Comparison of ENCODE assay signal across 1 cellular context in the genomic region with DNA sequence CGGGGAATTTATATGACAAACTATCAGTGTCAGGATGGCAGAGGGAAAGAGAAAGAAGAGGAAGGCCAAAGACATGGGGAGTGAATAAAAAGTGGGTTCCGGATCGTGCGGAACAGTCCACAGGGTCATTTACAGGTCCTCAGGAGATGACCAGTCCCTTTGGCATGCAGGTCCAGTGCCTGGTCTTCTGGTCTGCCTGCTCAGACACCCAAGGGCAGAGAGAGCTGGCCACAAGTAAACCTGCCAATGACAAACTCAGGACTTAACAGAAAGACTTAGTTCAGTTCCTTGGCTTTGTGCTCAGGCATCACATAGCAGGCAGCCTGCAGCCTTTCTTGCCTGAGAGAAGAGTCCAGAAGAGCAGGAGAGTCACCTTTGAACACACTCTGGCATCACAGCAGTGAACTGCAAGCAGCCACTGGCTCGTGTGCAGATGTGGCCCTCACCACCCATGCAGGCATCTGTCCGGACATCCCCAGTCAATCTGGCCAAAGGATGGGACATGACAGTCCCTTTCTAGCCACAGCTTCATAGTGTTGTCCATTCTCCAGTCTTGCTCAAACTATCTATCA.
A peak's percentile ranks its signal among the peaks of the same experiment; 100 is the strongest.
TF ChIP-seq lines count a peak whose summit lies in the region.

No MANE protein-coding gene starts in this region.

TF ChIP-seq in HepG2, 621 proteins besides CTCF, POLR2A, EP300 and RAD21 (continued from another document and continues in another):
- TF ChIP-seq, protein P1, sequence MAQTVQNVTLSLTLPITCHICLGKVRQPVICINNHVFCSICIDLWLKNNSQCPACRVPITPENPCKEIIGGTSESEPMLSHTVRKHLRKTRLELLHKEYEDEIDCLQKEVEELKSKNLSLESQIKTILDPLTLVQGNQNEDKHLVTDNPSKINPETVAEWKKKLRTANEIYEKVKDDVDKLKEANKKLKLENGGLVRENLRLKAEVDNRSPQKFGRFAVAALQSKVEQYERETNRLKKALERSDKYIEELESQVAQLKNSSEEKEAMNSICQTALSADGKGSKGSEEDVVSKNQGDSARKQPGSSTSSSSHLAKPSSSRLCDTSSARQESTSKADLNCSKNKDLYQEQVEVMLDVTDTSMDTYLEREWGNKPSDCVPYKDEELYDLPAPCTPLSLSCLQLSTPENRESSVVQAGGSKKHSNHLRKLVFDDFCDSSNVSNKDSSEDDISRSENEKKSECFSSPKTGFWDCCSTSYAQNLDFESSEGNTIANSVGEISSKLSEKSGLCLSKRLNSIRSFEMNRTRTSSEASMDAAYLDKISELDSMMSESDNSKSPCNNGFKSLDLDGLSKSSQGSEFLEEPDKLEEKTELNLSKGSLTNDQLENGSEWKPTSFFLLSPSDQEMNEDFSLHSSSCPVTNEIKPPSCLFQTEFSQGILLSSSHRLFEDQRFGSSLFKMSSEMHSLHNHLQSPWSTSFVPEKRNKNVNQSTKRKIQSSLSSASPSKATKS (CRISPR knock-in tag; IDR thresholded peaks at IDR 0.05): no peak
- 0 out of 2 replicates have a peak, but pooled peaks have one; percentile 50 for TF ChIP-seq NFKBIZ (CRISPR knock-in tag; IDR thresholded peaks at IDR 0.05)
- TF ChIP-seq ZNF841 (CRISPR knock-in tag; IDR thresholded peaks at IDR 0.05; ENCODE audit: borderline replicate concordance): no peak
- TF ChIP-seq MYNN (CRISPR knock-in tag; IDR thresholded peaks at IDR 0.05; ENCODE audit: low read depth): no peak
- no peak for TF ChIP-seq ZFP36L1 (CRISPR knock-in tag; IDR thresholded peaks at IDR 0.05)
- TF ChIP-seq, protein P2, sequence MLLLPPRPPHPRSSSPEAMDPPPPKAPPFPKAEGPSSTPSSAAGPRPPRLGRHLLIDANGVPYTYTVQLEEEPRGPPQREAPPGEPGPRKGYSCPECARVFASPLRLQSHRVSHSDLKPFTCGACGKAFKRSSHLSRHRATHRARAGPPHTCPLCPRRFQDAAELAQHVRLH (CRISPR knock-in tag; IDR thresholded peaks at IDR 0.05; ENCODE audit: borderline replicate concordance, low read depth): no peak
- peak; percentile 79; the same call in 1 of the 2 replicates for TF ChIP-seq KLF6 (CRISPR knock-in tag; IDR thresholded peaks at IDR 0.05)
- peak; percentile 33; the same call in 1 of the 2 replicates for TF ChIP-seq ZNF574 (CRISPR knock-in tag; IDR thresholded peaks at IDR 0.05)
- TF ChIP-seq ZNF768 (CRISPR knock-in tag; IDR thresholded peaks at IDR 0.05): no peak
- TF ChIP-seq ARNT (IDR thresholded peaks at IDR 0.05): no peak
- 0 out of 2 replicates have a peak, but pooled peaks have one; percentile 49 for TF ChIP-seq EED (CRISPR knock-in tag; IDR thresholded peaks at IDR 0.05)
- no peak for TF ChIP-seq MATR3 (CRISPR knock-in tag; IDR thresholded peaks at IDR 0.05)
- no peak for TF ChIP-seq AHR (CRISPR knock-in tag; IDR thresholded peaks at IDR 0.05)
- no peak for TF ChIP-seq ZNF33B (CRISPR knock-in tag; IDR thresholded peaks at IDR 0.05)
- no peak for TF ChIP-seq ATF7-NPFF (CRISPR knock-in tag; IDR thresholded peaks at IDR 0.05; ENCODE audit: low read depth)
- TF ChIP-seq ZNF703 (CRISPR knock-in tag; IDR thresholded peaks at IDR 0.05; ENCODE audit: borderline replicate concordance): no peak
- TF ChIP-seq, protein P3, sequence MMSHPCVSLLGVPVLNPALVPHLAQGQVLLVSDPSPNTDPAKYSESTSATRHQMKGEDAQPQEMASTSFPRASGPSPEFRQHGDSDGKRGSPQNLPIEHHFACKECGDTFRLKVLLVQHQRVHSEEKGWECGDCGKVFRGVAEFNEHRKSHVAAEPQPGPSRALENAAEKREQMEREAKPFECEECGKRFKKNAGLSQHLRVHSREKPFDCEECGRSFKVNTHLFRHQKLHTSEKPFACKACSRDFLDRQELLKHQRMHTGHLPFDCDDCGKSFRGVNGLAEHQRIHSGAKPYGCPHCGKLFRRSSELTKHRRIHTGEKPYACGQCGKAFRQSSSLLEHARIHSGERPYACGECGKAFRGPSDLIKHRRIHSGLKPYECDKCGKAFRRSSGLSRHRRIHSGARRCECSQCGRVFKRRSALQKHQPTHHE (CRISPR knock-in tag; IDR thresholded peaks at IDR 0.05; ENCODE audit: borderline replicate concordance): 0 out of 2 replicates have a peak, but pooled peaks have one; percentile 14
- TF ChIP-seq BRCA1 (CRISPR knock-in tag; IDR thresholded peaks at IDR 0.05): no peak
- no peak for TF ChIP-seq MYPOP (CRISPR knock-in tag; IDR thresholded peaks at IDR 0.05)
- TF ChIP-seq ZFP1 (CRISPR knock-in tag; IDR thresholded peaks at IDR 0.05): no peak
- TF ChIP-seq PHF5A (CRISPR knock-in tag; IDR thresholded peaks at IDR 0.05; ENCODE audit: low read depth, unreplicated experiment): peak; percentile 47
- TF ChIP-seq PHF21A (CRISPR knock-in tag; IDR thresholded peaks at IDR 0.05): no peak
- 0 out of 2 replicates have a peak, but pooled peaks have one; percentile 11 for TF ChIP-seq NR2F6 (IDR thresholded peaks at IDR 0.05)
- peak; percentile 74; the same call in 1 of the 2 replicates for TF ChIP-seq NR2F6 (CRISPR knock-in tag; IDR thresholded peaks at IDR 0.05)
- TF ChIP-seq ZNF552 (CRISPR knock-in tag; IDR thresholded peaks at IDR 0.05; ENCODE audit: borderline replicate concordance): no peak
- TF ChIP-seq HNRNPH1 (optimal IDR thresholded peaks at IDR 0.05; ENCODE audit: low read depth, low read length): no peak
- TF ChIP-seq RORA (CRISPR knock-in tag; IDR thresholded peaks at IDR 0.05): no peak
- no peak for TF ChIP-seq PAWR (CRISPR knock-in tag; IDR thresholded peaks at IDR 0.05; ENCODE audit: borderline replicate concordance)
- TF ChIP-seq ZNF232 (CRISPR knock-in tag; IDR thresholded peaks at IDR 0.05; ENCODE audit: borderline replicate concordance): peak; percentile 50; the same call in 1 of the 2 replicates
- peak; percentile 53 for TF ChIP-seq NR2C2 (CRISPR knock-in tag; IDR thresholded peaks at IDR 0.05; ENCODE audit: borderline replicate concordance)
- TF ChIP-seq KLF12 (CRISPR knock-in tag; IDR thresholded peaks at IDR 0.05; ENCODE audit: borderline replicate concordance): no peak
- 0 out of 2 replicates have a peak, but pooled peaks have one; percentile 65 for TF ChIP-seq ZC3H13 (CRISPR knock-in tag; IDR thresholded peaks at IDR 0.05)
- TF ChIP-seq ZNF672 (CRISPR knock-in tag; IDR thresholded peaks at IDR 0.05): no peak
- no peak for TF ChIP-seq ZBTB10 (CRISPR knock-in tag; IDR thresholded peaks at IDR 0.05; ENCODE audit: borderline replicate concordance)
- TF ChIP-seq ZNF460 (CRISPR knock-in tag; IDR thresholded peaks at IDR 0.05; ENCODE audit: borderline replicate concordance): no peak
- TF ChIP-seq PHB2 (IDR thresholded peaks at IDR 0.05; ENCODE audit: partially characterized antibody): no peak
- TF ChIP-seq BRF2 (CRISPR knock-in tag; IDR thresholded peaks at IDR 0.05): no peak
- TF ChIP-seq PREB (CRISPR knock-in tag; IDR thresholded peaks at IDR 0.05): no peak
- TF ChIP-seq KLF13 (CRISPR knock-in tag; IDR thresholded peaks at IDR 0.05): no peak
- no peak for TF ChIP-seq HMG20B (CRISPR knock-in tag; conservative IDR thresholded peaks at IDR 0.05)
- TF ChIP-seq CBX5 (CRISPR knock-in tag; IDR thresholded peaks at IDR 0.05; ENCODE audit: borderline replicate concordance): peak; percentile 76; the same call in 1 of the 2 replicates
- TF ChIP-seq, protein P4, sequence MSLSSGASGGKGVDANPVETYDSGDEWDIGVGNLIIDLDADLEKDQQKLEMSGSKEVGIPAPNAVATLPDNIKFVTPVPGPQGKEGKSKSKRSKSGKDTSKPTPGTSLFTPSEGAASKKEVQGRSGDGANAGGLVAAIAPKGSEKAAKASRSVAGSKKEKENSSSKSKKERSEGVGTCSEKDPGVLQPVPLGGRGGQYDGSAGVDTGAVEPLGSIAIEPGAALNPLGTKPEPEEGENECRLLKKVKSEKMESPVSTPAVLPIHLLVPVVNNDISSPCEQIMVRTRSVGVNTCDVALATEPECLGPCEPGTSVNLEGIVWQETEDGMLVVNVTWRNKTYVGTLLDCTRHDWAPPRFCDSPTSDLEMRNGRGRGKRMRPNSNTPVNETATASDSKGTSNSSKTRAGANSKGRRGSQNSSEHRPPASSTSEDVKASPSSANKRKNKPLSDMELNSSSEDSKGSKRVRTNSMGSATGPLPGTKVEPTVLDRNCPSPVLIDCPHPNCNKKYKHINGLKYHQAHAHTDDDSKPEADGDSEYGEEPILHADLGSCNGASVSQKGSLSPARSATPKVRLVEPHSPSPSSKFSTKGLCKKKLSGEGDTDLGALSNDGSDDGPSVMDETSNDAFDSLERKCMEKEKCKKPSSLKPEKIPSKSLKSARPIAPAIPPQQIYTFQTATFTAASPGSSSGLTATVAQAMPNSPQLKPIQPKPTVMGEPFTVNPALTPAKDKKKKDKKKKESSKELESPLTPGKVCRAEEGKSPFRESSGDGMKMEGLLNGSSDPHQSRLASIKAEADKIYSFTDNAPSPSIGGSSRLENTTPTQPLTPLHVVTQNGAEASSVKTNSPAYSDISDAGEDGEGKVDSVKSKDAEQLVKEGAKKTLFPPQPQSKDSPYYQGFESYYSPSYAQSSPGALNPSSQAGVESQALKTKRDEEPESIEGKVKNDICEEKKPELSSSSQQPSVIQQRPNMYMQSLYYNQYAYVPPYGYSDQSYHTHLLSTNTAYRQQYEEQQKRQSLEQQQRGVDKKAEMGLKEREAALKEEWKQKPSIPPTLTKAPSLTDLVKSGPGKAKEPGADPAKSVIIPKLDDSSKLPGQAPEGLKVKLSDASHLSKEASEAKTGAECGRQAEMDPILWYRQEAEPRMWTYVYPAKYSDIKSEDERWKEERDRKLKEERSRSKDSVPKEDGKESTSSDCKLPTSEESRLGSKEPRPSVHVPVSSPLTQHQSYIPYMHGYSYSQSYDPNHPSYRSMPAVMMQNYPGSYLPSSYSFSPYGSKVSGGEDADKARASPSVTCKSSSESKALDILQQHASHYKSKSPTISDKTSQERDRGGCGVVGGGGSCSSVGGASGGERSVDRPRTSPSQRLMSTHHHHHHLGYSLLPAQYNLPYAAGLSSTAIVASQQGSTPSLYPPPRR (CRISPR knock-in tag; IDR thresholded peaks at IDR 0.05; ENCODE audit: borderline replicate concordance): no peak; the same call in 1 of the 2 replicates
- TF ChIP-seq ZSCAN9 (CRISPR knock-in tag; IDR thresholded peaks at IDR 0.05; ENCODE audit: borderline replicate concordance): 0 out of 2 replicates have a peak, but pooled peaks have one; percentile 40
- no peak for TF ChIP-seq GFI1 (CRISPR knock-in tag; IDR thresholded peaks at IDR 0.05; ENCODE audit: borderline replicate concordance)
